Comparison of ENCODE assay signal across 1 cellular context in the genomic region with DNA sequence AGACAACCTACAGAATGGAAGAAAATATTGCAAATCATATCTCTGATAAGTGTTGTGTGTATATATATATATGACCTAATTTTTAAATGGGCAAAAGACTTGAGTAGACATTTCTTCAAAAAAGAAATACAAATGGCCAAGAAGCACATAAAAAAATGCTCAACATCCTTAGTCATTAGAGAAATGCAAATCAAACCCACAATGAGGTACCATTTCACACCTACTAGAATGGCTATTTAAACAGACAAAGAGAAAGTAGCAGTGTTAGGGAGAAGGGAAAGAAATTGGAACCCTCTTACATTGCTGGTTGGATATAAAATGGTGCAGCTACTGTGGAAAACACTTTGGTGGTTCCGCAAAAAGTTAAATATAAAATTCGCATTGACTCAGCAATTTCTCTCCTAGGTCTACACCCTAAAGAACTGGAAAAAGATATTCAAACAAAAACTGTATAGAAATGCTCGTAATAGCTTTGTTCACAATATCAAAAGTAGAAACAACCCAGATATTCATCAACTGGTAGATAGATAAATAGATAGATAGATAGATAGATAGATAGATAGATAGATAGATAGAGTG.
TF ChIP-seq lines count a peak whose summit lies in the region.

No MANE protein-coding gene starts in this region.

TF ChIP-seq in GM12878, 131 proteins besides CTCF, POLR2A, EP300 and RAD21:
- peak; percentile 56 for TF ChIP-seq ZNF384 (IDR thresholded peaks at IDR 0.05; ENCODE audit: borderline replicate concordance, low read depth, low read length)
- no peak for TF ChIP-seq ZBTB40 (IDR thresholded peaks at IDR 0.05; ENCODE audit: borderline replicate concordance)
- TF ChIP-seq CHD1 (IDR thresholded peaks at IDR 0.05; ENCODE audit: low read depth, low read length): no peak
- TF ChIP-seq IKZF2 (IDR thresholded peaks at IDR 0.05): peak; percentile 6 to 31; a peak in 1 of 4 replicates
- no peak for TF ChIP-seq NR2F1 (conservative IDR thresholded peaks at IDR 0.05)
- no peak for TF ChIP-seq FOS (IDR thresholded peaks at IDR 0.05; ENCODE audit: borderline replicate concordance, extremely low read depth, insufficient read length)
- 0 out of 2 replicates have a peak, but pooled peaks have one; percentile 3 for TF ChIP-seq DPF2 (IDR thresholded peaks at IDR 0.05)
- no peak for TF ChIP-seq SREBF1 (IDR thresholded peaks at IDR 0.05; ENCODE audit: low read length)
- TF ChIP-seq ZNF217 (IDR thresholded peaks at IDR 0.05): no peak
- no peak for TF ChIP-seq ZNF687 (IDR thresholded peaks at IDR 0.05)
- no peak for TF ChIP-seq SP1 (IDR thresholded peaks at IDR 0.05; ENCODE audit: low read depth, low read length)
- TF ChIP-seq TBL1XR1 (IDR thresholded peaks at IDR 0.05; ENCODE audit: low read depth, low read length): no peak
- no peak for TF ChIP-seq CHD4 (IDR thresholded peaks at IDR 0.05)
- no peak for TF ChIP-seq JUNB (IDR thresholded peaks at IDR 0.05)
- no peak for TF ChIP-seq RAD51 (IDR thresholded peaks at IDR 0.05)
- TF ChIP-seq, protein P1, sequence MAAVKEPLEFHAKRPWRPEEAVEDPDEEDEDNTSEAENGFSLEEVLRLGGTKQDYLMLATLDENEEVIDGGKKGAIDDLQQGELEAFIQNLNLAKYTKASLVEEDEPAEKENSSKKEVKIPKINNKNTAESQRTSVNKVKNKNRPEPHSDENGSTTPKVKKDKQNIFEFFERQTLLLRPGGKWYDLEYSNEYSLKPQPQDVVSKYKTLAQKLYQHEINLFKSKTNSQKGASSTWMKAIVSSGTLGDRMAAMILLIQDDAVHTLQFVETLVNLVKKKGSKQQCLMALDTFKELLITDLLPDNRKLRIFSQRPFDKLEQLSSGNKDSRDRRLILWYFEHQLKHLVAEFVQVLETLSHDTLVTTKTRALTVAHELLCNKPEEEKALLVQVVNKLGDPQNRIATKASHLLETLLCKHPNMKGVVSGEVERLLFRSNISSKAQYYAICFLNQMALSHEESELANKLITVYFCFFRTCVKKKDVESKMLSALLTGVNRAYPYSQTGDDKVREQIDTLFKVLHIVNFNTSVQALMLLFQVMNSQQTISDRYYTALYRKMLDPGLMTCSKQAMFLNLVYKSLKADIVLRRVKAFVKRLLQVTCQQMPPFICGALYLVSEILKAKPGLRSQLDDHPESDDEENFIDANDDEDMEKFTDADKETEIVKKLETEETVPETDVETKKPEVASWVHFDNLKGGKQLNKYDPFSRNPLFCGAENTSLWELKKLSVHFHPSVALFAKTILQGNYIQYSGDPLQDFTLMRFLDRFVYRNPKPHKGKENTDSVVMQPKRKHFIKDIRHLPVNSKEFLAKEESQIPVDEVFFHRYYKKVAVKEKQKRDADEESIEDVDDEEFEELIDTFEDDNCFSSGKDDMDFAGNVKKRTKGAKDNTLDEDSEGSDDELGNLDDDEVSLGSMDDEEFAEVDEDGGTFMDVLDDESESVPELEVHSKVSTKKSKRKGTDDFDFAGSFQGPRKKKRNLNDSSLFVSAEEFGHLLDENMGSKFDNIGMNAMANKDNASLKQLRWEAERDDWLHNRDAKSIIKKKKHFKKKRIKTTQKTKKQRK (IDR thresholded peaks at IDR 0.05; ENCODE audit: low read depth, low read length): no peak
- peak; percentile 63; the same call in 1 of the 3 replicates for TF ChIP-seq POU2F2 (IDR thresholded peaks at IDR 0.05; ENCODE audit: borderline replicate concordance, low read depth, low read length)
- TF ChIP-seq RUNX3 (IDR thresholded peaks at IDR 0.05; ENCODE audit: low read length): peak; percentile 24; the same call in 1 of the 2 replicates
- TF ChIP-seq, protein P2, sequence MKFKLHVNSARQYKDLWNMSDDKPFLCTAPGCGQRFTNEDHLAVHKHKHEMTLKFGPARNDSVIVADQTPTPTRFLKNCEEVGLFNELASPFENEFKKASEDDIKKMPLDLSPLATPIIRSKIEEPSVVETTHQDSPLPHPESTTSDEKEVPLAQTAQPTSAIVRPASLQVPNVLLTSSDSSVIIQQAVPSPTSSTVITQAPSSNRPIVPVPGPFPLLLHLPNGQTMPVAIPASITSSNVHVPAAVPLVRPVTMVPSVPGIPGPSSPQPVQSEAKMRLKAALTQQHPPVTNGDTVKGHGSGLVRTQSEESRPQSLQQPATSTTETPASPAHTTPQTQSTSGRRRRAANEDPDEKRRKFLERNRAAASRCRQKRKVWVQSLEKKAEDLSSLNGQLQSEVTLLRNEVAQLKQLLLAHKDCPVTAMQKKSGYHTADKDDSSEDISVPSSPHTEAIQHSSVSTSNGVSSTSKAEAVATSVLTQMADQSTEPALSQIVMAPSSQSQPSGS (IDR thresholded peaks at IDR 0.05; ENCODE audit: low read length): peak; percentile 17; the same call in 1 of the 2 replicates
- TF ChIP-seq ATF7 (IDR thresholded peaks at IDR 0.05; ENCODE audit: low read depth): peak; percentile 59; the same call in 1 of the 2 replicates
- TF ChIP-seq MTA2 (IDR thresholded peaks at IDR 0.05; ENCODE audit: low read depth): peak; percentile 63
- no peak for TF ChIP-seq PML (IDR thresholded peaks at IDR 0.05; ENCODE audit: low read length)
- TF ChIP-seq SUPT20H (IDR thresholded peaks at IDR 0.05; ENCODE audit: borderline replicate concordance, control insufficient read depth, low read depth, low read length): no peak
- TF ChIP-seq, protein P3, sequence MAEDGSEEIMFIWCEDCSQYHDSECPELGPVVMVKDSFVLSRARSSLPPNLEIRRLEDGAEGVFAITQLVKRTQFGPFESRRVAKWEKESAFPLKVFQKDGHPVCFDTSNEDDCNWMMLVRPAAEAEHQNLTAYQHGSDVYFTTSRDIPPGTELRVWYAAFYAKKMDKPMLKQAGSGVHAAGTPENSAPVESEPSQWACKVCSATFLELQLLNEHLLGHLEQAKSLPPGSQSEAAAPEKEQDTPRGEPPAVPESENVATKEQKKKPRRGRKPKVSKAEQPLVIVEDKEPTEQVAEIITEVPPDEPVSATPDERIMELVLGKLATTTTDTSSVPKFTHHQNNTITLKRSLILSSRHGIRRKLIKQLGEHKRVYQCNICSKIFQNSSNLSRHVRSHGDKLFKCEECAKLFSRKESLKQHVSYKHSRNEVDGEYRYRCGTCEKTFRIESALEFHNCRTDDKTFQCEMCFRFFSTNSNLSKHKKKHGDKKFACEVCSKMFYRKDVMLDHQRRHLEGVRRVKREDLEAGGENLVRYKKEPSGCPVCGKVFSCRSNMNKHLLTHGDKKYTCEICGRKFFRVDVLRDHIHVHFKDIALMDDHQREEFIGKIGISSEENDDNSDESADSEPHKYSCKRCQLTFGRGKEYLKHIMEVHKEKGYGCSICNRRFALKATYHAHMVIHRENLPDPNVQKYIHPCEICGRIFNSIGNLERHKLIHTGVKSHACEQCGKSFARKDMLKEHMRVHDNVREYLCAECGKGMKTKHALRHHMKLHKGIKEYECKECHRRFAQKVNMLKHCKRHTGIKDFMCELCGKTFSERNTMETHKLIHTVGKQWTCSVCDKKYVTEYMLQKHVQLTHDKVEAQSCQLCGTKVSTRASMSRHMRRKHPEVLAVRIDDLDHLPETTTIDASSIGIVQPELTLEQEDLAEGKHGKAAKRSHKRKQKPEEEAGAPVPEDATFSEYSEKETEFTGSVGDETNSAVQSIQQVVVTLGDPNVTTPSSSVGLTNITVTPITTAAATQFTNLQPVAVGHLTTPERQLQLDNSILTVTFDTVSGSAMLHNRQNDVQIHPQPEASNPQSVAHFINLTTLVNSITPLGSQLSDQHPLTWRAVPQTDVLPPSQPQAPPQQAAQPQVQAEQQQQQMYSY (CRISPR knock-in tag; IDR thresholded peaks at IDR 0.05): no peak
- TF ChIP-seq KAT2A (conservative IDR thresholded peaks at IDR 0.05; ENCODE audit: control insufficient read depth, low read depth, low read length): no peak
- TF ChIP-seq ZNF622 (IDR thresholded peaks at IDR 0.05): no peak
- no peak for TF ChIP-seq ETV6 (conservative IDR thresholded peaks at IDR 0.05 in 1 of 2, IDR thresholded peaks at IDR 0.05 in 1 of 2; ENCODE audit: borderline replicate concordance in 1 of 2, low read depth in 1 of 2)
- no peak for TF ChIP-seq TARDBP (IDR thresholded peaks at IDR 0.05; ENCODE audit: borderline replicate concordance)
- TF ChIP-seq SIN3A (IDR thresholded peaks at IDR 0.05; ENCODE audit: low read depth, low read length): no peak
- no peak for TF ChIP-seq E4F1 (IDR thresholded peaks at IDR 0.05; ENCODE audit: borderline replicate concordance, partially characterized antibody)
- TF ChIP-seq, protein P4, sequence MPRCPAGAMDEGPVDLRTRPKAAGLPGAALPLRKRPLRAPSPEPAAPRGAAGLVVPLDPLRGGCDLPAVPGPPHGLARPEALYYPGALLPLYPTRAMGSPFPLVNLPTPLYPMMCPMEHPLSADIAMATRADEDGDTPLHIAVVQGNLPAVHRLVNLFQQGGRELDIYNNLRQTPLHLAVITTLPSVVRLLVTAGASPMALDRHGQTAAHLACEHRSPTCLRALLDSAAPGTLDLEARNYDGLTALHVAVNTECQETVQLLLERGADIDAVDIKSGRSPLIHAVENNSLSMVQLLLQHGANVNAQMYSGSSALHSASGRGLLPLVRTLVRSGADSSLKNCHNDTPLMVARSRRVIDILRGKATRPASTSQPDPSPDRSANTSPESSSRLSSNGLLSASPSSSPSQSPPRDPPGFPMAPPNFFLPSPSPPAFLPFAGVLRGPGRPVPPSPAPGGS (IDR thresholded peaks at IDR 0.05; ENCODE audit: borderline replicate concordance, insufficient read depth, low read depth, low read length, poor library complexity, severe bottlenecking): no peak
- TF ChIP-seq SMAD5 (IDR thresholded peaks at IDR 0.05; ENCODE audit: low read depth): no peak
